In genomic region chr4:19623866-19624265, GRCh38 we compare ENCODE assay signal across 20 cellular contexts.
A peak's percentile ranks its signal among the peaks of the same experiment; 100 is the strongest.
DNase-seq lines count a peak whose midpoint lies in the region; TF ChIP-seq lines count a peak whose summit lies in the region.
"Had no signal": no experiment of that assay in that cellular context is flagged by ENCODE, and none has a peak within 500 bp of the region (broad histone marks: within the 10 kb centered on the region; RNA-seq: fewer than 3 reads in every experiment).

No MANE protein-coding gene starts in this region.

- CTCF ChIA-PET in OCI-LY7 (lab: Charles Lee; ENCODE audit: unreplicated experiment) = no interaction called here

- H3K4me1 ChIP-seq in GM23248 (ENCODE audit: insufficient read depth) = no peaks in the 10 kb centered on the region
- H3K4me1 ChIP-seq in OCI-LY7 (ENCODE audit: insufficient read depth, low read length, poor library complexity, severe bottlenecking) = no peaks in the 10 kb centered on the region
- H3K4me1 ChIP-seq: A549, SJSA1 had no signal

- no peaks in the 10 kb centered on the region for H3K36me3 ChIP-seq in GM23248 (ENCODE audit: low read depth)
- no peaks in the 10 kb centered on the region for H3K36me3 ChIP-seq in OCI-LY7 (ENCODE audit: insufficient read depth, low read length)
- H3K36me3 ChIP-seq: SJSA1 had no signal

- H4K20me1 ChIP-seq in GM23248 (ENCODE audit: insufficient read depth) (no peaks in the 10 kb centered on the region), OCI-LY7 (ENCODE audit: insufficient read depth, low read length) (no peaks in the 10 kb centered on the region)

- no peaks in the 10 kb centered on the region for H3K9me2 ChIP-seq in GM23248 (ENCODE audit: insufficient read depth)
- H3K9me2 ChIP-seq in OCI-LY7 (ENCODE audit: insufficient read depth, low read length) = no peaks in the 10 kb centered on the region

- DNase-seq in GM23248 (peak; percentile 12), amniotic epithelial cell (ENCODE audit: low read depth) (peak; percentile 12), fibroblast of mammary gland (ENCODE audit: low read depth) (peak; percentile 42), stromal cell of bone marrow (ENCODE audit: low read depth) (peak; percentile 4), OCI-LY7 (ENCODE audit: low spot score) (no peak), nucleus accumbens (lab: John Stamatoyannopoulos, UW) (no peak), amygdala (lab: John Stamatoyannopoulos, UW) (no peak)
- DNase-seq: H9; KBM-7; NCI-H1092 treated with DMSO at 0.1 percent for 48 hours; NCI-H146; NCI-H2029; NCI-H226; NCI-H510A treated with DMSO at 0.1 percent for 48 hours; NCI-H748 treated with DMSO at 0.1 percent for 48 hours; NK-92 treated with Interleukin-12 subunit alpha and Interleukin-12 subunit beta, amount 100 ng/mL, for 24 hours had no signal

- in situ Hi-C loops in GM23248 (cut with MboI) = no loop called here

- H3K9ac ChIP-seq in GM23248 = no peak overlapping the region

- H2AFZ ChIP-seq in GM23248 = no peak overlapping the region
- H2AFZ ChIP-seq in OCI-LY7 (ENCODE audit: low read length) = no peak overlapping the region

- TF ChIP-seq CTCF in fibroblast of mammary gland (conservative IDR thresholded peaks at IDR 0.05; ENCODE audit: control insufficient read depth, insufficient read depth, low read depth, low read length) (no peak), OCI-LY7 (conservative IDR thresholded peaks at IDR 0.05; ENCODE audit: low read length) (no peak)

- no TSS peak for BruUV-seq in OCI-LY7 (replicated peaks; lab: Mats Ljungman, UMichigan)

- H3K27me3 ChIP-seq in GM23248 (replicated peaks; ENCODE audit: insufficient read depth) = no peaks in the 10 kb centered on the region
- H3K27me3 ChIP-seq: SJSA1 had no signal

- H3K4me2 ChIP-seq in GM23248 (ENCODE audit: unreplicated experiment) = no peak overlapping the region
- H3K4me2 ChIP-seq in OCI-LY7 (ENCODE audit: low read length) = no peak overlapping the region
- H3K4me2 ChIP-seq: A549 had no signal

- H3K27ac ChIP-seq in GM23248 (no peak overlapping the region), OCI-LY7 (ENCODE audit: low read depth, low read length, poor library complexity, severe bottlenecking) (no peak overlapping the region)
- H3K27ac ChIP-seq: A549, HL-60, SJSA1 had no signal

- H3K79me2 ChIP-seq in GM23248 (ENCODE audit: insufficient read depth) (no peaks in the 10 kb centered on the region), OCI-LY7 (ENCODE audit: insufficient read depth, low read depth, low read length) (no peaks in the 10 kb centered on the region)

- H3F3A ChIP-seq in GM23248 (ENCODE audit: insufficient read depth) = no peaks in the 10 kb centered on the region

- H3K4me3 ChIP-seq in GM23248 (no peak overlapping the region), fibroblast of mammary gland (ENCODE audit: control insufficient read depth, low read depth, low read length) (no peak overlapping the region), OCI-LY7 (ENCODE audit: low read depth, low read length, poor library complexity, severe bottlenecking) (no peak overlapping the region)
- H3K4me3 ChIP-seq: A549, GM12878, SJSA1 had no signal

- intact Hi-C loops in OCI-LY7 (cut with micrococcal nuclease; ENCODE audit: unreplicated experiment) = no loop called here

- H3K9me3 ChIP-seq in GM23248 (ENCODE audit: low read depth) (no peaks in the 10 kb centered on the region), OCI-LY7 (ENCODE audit: low read length) (no peaks in the 10 kb centered on the region)
- H3K9me3 ChIP-seq: A549, SJSA1 had no signal

- POLR2A ChIA-PET in OCI-LY7 (lab: Charles Lee) = no interaction called here

- WGBS in GM23248 (ENCODE audit: low coverage in 1 of 2, low lambda C conversion rate in 2 of 2, missing lambda C conversion rate in 2 of 2), 2 experiments = 100% methylated on average over 1 of the region's 1 CpG

Comparison
In these comparisons a context has a peak if more than half of its experiments do, and no peak if none do; other contexts are left out.
1. DNase-seq: peak in GM23248 (single experiment), amniotic epithelial cell (single experiment), fibroblast of mammary gland (single experiment) and stromal cell of bone marrow (single experiment); none in OCI-LY7 (single experiment), nucleus accumbens (0 of 56) and amygdala (0 of 56).